Comparison of ENCODE assay signal across 15 cellular contexts in the genomic region with DNA sequence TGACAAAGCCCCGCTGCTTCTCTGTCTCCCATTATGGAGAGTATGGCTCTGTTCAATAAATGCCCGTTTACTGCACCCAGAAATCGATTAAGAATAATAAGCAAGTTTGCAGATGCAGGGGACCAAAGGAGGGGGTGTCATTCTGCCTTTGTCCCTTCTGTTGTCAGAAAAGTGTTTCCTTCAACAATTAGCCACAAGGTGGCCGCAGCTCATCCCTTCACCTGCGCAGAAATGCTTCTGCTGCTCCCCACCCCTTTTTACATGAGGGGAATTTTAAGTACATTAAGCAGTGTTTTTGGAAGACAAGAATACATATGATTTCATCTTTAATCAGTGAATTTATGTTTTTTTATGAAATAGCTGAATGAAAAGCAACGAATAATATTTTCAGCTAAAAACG.
DNase-seq lines count a peak whose midpoint lies in the region; ATAC-seq, FAIRE-seq and TF ChIP-seq lines count a peak whose summit lies in the region.
"Had no signal": no experiment of that assay in that cellular context is flagged by ENCODE, and none has a peak within 500 bp of the region (broad histone marks: within the 10 kb centered on the region; RNA-seq: fewer than 3 reads in every experiment).

No MANE protein-coding gene starts in this region.

- H3K9me2 ChIP-seq in GM23338 (ENCODE audit: insufficient read depth) (no peaks in the 10 kb centered on the region), PC-3 (replicated peaks; ENCODE audit: low read length) (no peaks in the 10 kb centered on the region)

- H3K27me3 ChIP-seq in GM23338 (ENCODE audit: insufficient read depth): no peaks in the 10 kb centered on the region
- no peaks in the 10 kb centered on the region for H3K27me3 ChIP-seq in PC-3 (ENCODE audit: low read length)
- no peaks in the 10 kb centered on the region for H3K27me3 ChIP-seq in keratinocyte (ENCODE audit: control insufficient read depth, extremely low read depth, insufficient read depth, low read length)
- no peaks in the 10 kb centered on the region for H3K27me3 ChIP-seq in MG63
- H3K27me3 ChIP-seq: left lung had no signal

- H3K4me1 Mint-ChIP-seq in GM23338: peaks cover 4% of the 10 kb centered on the region; the same call in 1 of the 3 replicates
- H3K4me1 Mint-ChIP-seq: brain had no signal

- H3K9ac ChIP-seq in PC-3 (ENCODE audit: low read length) (no peak overlapping the region), keratinocyte (ENCODE audit: control insufficient read depth, extremely low read depth, insufficient read depth, low read length) (no peak overlapping the region)

- ATAC-seq in GM23338: peak; percentile 50
- no peak for ATAC-seq in PC-3
- ATAC-seq in activated CD4-positive, CD25-positive, alpha-beta regulatory T cell treated with anti-CD3 and anti-CD28 coated beads, Interleukin-2, amount 50 U/mL, for 24 hours: no peak
- ATAC-seq in HG02588 (IDR thresholded peaks at IDR 0.05; ENCODE audit: unreplicated experiment): no peak
- ATAC-seq: left lung had no signal

- H2AFZ ChIP-seq in GM23338 (no peak overlapping the region), PC-3 (ENCODE audit: low read length) (no peak overlapping the region), keratinocyte (ENCODE audit: control insufficient read depth, low read length) (no peak overlapping the region)

- H3K9me3 ChIP-seq in PC-3 (ENCODE audit: low read length): no peaks in the 10 kb centered on the region
- H3K9me3 ChIP-seq in keratinocyte (ENCODE audit: control insufficient read depth, low read depth, low read length): no peaks in the 10 kb centered on the region
- H3K9me3 ChIP-seq in MG63: no peaks in the 10 kb centered on the region
- H3K9me3 ChIP-seq: left lung had no signal

- no peak overlapping the region for H3K27ac Mint-ChIP-seq in GM23338
- H3K27ac Mint-ChIP-seq: activated naive CD4-positive, alpha-beta T cell treated with anti-CD3 and anti-CD28 coated beads for 36 hours; brain had no signal

- H3K4me2 ChIP-seq in GM23338 (no peak overlapping the region), PC-3 (ENCODE audit: low read length) (no peak overlapping the region), keratinocyte (ENCODE audit: control insufficient read depth, extremely low read depth, insufficient read depth, low read depth, low read length) (no peak overlapping the region)

- H3K36me3 Mint-ChIP-seq in GM23338 (ENCODE audit: low read depth): no peaks in the 10 kb centered on the region
- H3K36me3 Mint-ChIP-seq: brain had no signal

- TF ChIP-seq CTCF in GM23338 (conservative IDR thresholded peaks at IDR 0.05; ENCODE audit: low read depth in 2 of 2) (peak; percentile 51 to 55), PC-3 (conservative IDR thresholded peaks at IDR 0.05; ENCODE audit: low read depth, low read length) (peak; percentile 50), keratinocyte (optimal IDR thresholded peaks at IDR 0.05 in 1 of 3, IDR thresholded peaks at IDR 0.05 in 1 of 3, conservative IDR thresholded peaks at IDR 0.05 in 1 of 3; ENCODE audit: extremely low read depth in 1 of 3, insufficient read depth in 2 of 3, low read length in 3 of 3) (peak; percentile 16 to 43 (median 22))

- H3K36me3 ChIP-seq in GM23338 (ENCODE audit: insufficient read depth): no peaks in the 10 kb centered on the region
- no peaks in the 10 kb centered on the region for H3K36me3 ChIP-seq in PC-3 (ENCODE audit: low read depth, low read length)
- H3K36me3 ChIP-seq in keratinocyte (ENCODE audit: control insufficient read depth in 2 of 2, extremely low read depth in 1 of 2, insufficient read depth in 2 of 2, low read length in 2 of 2): no peaks in the 10 kb centered on the region
- no peaks in the 10 kb centered on the region for H3K36me3 ChIP-seq in MG63
- H3K36me3 ChIP-seq: left lung had no signal

- no TSS peak for BruUV-seq in PC-3 (replicated peaks; lab: Mats Ljungman, UMichigan)

- DNase-seq in ELF-1 (ENCODE audit: low read depth, low spot score) (peak; percentile 27), GM23338 (ENCODE audit: low spot score) (peak; percentile 45), PC-3 (peak; percentile 18), keratinocyte (ENCODE audit: low read depth, low spot score) (no peak), MG63 (no peak)
- DNase-seq: activated CD4-positive, alpha-beta T cell treated with anti-CD3 and anti-CD28 coated beads for 1 hour; activated naive CD4-positive, alpha-beta T cell treated with anti-CD3 and anti-CD28 coated beads for 36 hours; hypothalamus; left lung; NCI-H345; retina; T-helper 1 cell had no signal

- FAIRE-seq in keratinocyte (lab: Jason Lieb, UNC): no peak

- H3F3A ChIP-seq in GM23338 (replicated peaks; ENCODE audit: low read depth): no peaks in the 10 kb centered on the region
- no peaks in the 10 kb centered on the region for H3F3A ChIP-seq in PC-3 (ENCODE audit: low read length, unreplicated experiment)

- H3K27ac ChIP-seq in GM23338 (ENCODE audit: low read depth) (no peak overlapping the region), PC-3 (ENCODE audit: low read length) (no peak overlapping the region), keratinocyte (ENCODE audit: control insufficient read depth, insufficient read depth, low read length) (no peak overlapping the region)
- H3K27ac ChIP-seq: left lung had no signal

- H3K4me3 ChIP-seq in GM23338 (no peak overlapping the region), PC-3 (ENCODE audit: low read length) (no peak overlapping the region), keratinocyte (ENCODE audit: control insufficient read depth in 2 of 3, extremely low read depth in 1 of 3, insufficient read depth in 2 of 3, low read depth in 1 of 3, low read length in 3 of 3) (no peak overlapping the region), MG63 (no peak overlapping the region)
- H3K4me3 ChIP-seq: left lung had no signal

- no peak overlapping the region for H3K4me3 Mint-ChIP-seq in GM23338
- H3K4me3 Mint-ChIP-seq: activated naive CD4-positive, alpha-beta T cell treated with anti-CD3 and anti-CD28 coated beads for 36 hours; brain had no signal

- no peaks in the 10 kb centered on the region for H4K20me1 ChIP-seq in GM23338 (replicated peaks; ENCODE audit: insufficient read depth)
- H4K20me1 ChIP-seq in PC-3 (ENCODE audit: low read length): no peaks in the 10 kb centered on the region
- H4K20me1 ChIP-seq in keratinocyte (ENCODE audit: control insufficient read depth, extremely low read depth, insufficient read depth, low read length): no peaks in the 10 kb centered on the region

- intact Hi-C loops in PC-3 (cut with micrococcal nuclease): no loop called here

- H3K4me1 ChIP-seq in GM23338 (ENCODE audit: insufficient read depth): no peaks in the 10 kb centered on the region
- H3K4me1 ChIP-seq in PC-3 (ENCODE audit: insufficient read depth, low read length): no peaks in the 10 kb centered on the region
- H3K4me1 ChIP-seq in keratinocyte (ENCODE audit: control insufficient read depth, extremely low read depth, insufficient read depth, low read length): no peaks in the 10 kb centered on the region
- H3K4me1 ChIP-seq: left lung had no signal

- CTCF ChIA-PET in PC-3 (lab: Charles Lee): no interaction called here

- H3K27me3 Mint-ChIP-seq in GM23338 (ENCODE audit: insufficient read depth, low read depth, poor library complexity): no peaks in the 10 kb centered on the region

- dilution Hi-C loops in keratinocyte (cut with MboI; ENCODE audit: extremely low pct_ligation_motif_present, low sequenced_read_pairs): no loop called here

- POLR2A ChIA-PET in PC-3 (lab: Charles Lee; ENCODE audit: unreplicated experiment): no interaction called here

- H3K9me1 ChIP-seq in keratinocyte (ENCODE audit: control insufficient read depth, extremely low read depth, insufficient read depth, low read length): no peaks in the 10 kb centered on the region

- no peaks in the 10 kb centered on the region; the same call in 1 of the 3 replicates for H3K9me3 Mint-ChIP-seq in GM23338

- H3K79me2 ChIP-seq in GM23338 (replicated peaks; ENCODE audit: insufficient read depth): no peaks in the 10 kb centered on the region
- no peaks in the 10 kb centered on the region for H3K79me2 ChIP-seq in PC-3 (ENCODE audit: low read length)
- H3K79me2 ChIP-seq in keratinocyte (ENCODE audit: control insufficient read depth, insufficient read depth, low read length): no peaks in the 10 kb centered on the region

TF ChIP-seq in GM23338, 12 proteins besides CTCF, POLR2A, EP300 and RAD21 (continues in another document):
- TF ChIP-seq EZH2phosphoT487 (IDR thresholded peaks at IDR 0.05; ENCODE audit: unreplicated experiment) (no peak), STAT1 (IDR thresholded peaks at IDR 0.05; ENCODE audit: unreplicated experiment) (no peak), NANOG (IDR thresholded peaks at IDR 0.05; ENCODE audit: borderline replicate concordance) (no peak)

Comparison
In these comparisons a context has a peak if more than half of its experiments do, and no peak if none do; other contexts are left out.
1. DNase-seq: peak in ELF-1 (single experiment), GM23338 (single experiment) and PC-3 (single experiment); none in keratinocyte (single experiment) and MG63 (single experiment).
2. Peak in every context shown above with its lines, with median percentiles within 50 percentile points of each other: CTCF ChIP-seq.